In the genomic region with DNA sequence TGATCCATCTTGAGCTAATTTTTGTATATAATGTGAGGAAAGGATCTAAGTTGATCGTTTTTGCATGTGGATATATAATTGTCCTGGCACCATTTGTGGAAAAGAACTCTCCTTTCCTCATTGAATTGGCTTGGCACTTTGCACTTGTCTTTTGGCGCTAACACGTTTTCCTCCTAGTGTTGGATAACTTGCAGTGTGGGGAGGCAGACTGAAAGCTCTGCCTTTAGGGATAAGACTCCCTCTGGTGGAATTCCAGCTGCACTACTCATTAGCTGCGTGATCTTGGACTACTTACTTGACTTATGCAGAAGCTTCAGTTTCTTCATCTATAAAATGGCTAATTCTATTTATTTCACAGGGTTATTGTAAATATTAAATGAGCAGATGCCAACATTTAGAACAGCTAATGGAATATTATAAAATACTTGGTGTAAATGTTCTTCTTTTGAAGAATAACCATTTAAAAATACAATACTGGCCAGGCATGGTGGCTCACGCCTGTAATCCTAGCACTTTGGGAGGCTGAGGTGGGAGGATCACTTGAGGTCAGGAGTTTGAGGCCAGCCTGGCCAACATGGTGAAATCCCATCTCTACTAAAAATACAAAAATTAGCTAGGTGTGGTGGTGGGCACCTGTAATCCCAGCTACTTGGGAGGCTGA, we compare ENCODE assay signal across 8 cellular contexts. TPM values are rescaled to one million over a fixed set of nuclear protein-coding genes. Genes with fewer than 3 reads are reported as not detected.
A peak's percentile ranks its signal among the peaks of the same experiment; 100 is the strongest.
DNase-seq lines count a peak whose midpoint lies in the region; ATAC-seq and TF ChIP-seq lines count a peak whose summit lies in the region.
"Not testable (repeated sequence)": the region's sequence is repeated elsewhere in the genome, so short reads cannot be mapped to it uniquely, and the experiment has no call there.

No MANE protein-coding gene starts in this region.

- H3K9me3 Mint-ChIP-seq in activated B cell treated with CpG ODN at 0.5 μM for 24 hours, immature natural killer cell: not testable (repeated sequence)

- H3K4me1 Mint-ChIP-seq in activated B cell treated with CpG ODN at 0.5 μM for 24 hours, immature natural killer cell: not testable (repeated sequence)

- intact Hi-C loops in activated B cell treated with CpG ODN at 0.5 μM for 24 hours (cut with micrococcal nuclease) = loop anchor here (1.0 kb wide), 1 partner anchor 281 kb away; no protein-coding TSS in a partner anchor

- not testable (repeated sequence) for H3K4me3 ChIP-seq in AG04449 (ENCODE audit: low read depth, low read length)

- not testable (repeated sequence) for H3K27ac Mint-ChIP-seq in activated B cell treated with CpG ODN at 0.5 μM for 24 hours, immature natural killer cell

- not testable (repeated sequence) for H3K4me3 Mint-ChIP-seq in activated B cell treated with CpG ODN at 0.5 μM for 24 hours, immature natural killer cell

- not testable (repeated sequence) for H3K27me3 Mint-ChIP-seq in activated B cell treated with CpG ODN at 0.5 μM for 24 hours; immature natural killer cell (ENCODE audit: low read depth in 3 of 3)

- CTCF ChIA-PET in AG04449 (lab: Yijun Ruan, JAX) = interaction anchor here (0.6 to 4.6 kb wide), 37 partner anchors 11 to 415 kb away, joined by 3 to 105 read pairs (median 4); a partner anchor contains a TSS
- CTCF ChIA-PET in activated B cell treated with CpG ODN at 0.5 μM for 24 hours (lab: Charles Lee) = interaction anchor here (0.7 to 1.8 kb wide), 6 partner anchors 10 to 281 kb away, joined by 3 to 10 read pairs (median 4); a partner anchor contains a TSS

- ATAC-seq in activated B cell treated with CpG ODN at 0.5 μM for 24 hours (ENCODE audit: low read depth) = peak; percentile 56

- peak; percentile 46 for DNase-seq in AG04449 (ENCODE audit: low read depth, low spot score)
- peak; percentile 77 for DNase-seq in M059J (ENCODE audit: low read depth)
- peak; percentile 50 to 67 for DNase-seq in NOMO-1 (lab: John Stamatoyannopoulos, UW; ENCODE audit: unreplicated experiment in 2 of 2)
- not testable (repeated sequence) for DNase-seq in activated B cell treated with CpG ODN at 0.5 μM for 24 hours
- peak; percentile 90 for DNase-seq in dermis blood vessel endothelial cell
- DNase-seq in immature natural killer cell = peak; percentile 3 to 31 (median 19)
- DNase-seq in pulmonary artery endothelial cell (ENCODE audit: low read depth, low spot score) = peak; percentile 48

- POLR2A ChIA-PET in AG04449 (lab: Yijun Ruan, JAX) (interaction anchor here (0.8 to 0.9 kb wide), 3 partner anchors 12 to 21 kb away, joined by 3 to 4 read pairs (median 3); a partner anchor contains a TSS), activated B cell treated with CpG ODN at 0.5 μM for 24 hours (lab: Charles Lee) (interaction anchor here (0.6 kb wide), 1 partner anchor 15 kb away, joined by 3 read pairs; a partner anchor contains a TSS)

- TF ChIP-seq CTCF in AG04449 (IDR thresholded peaks at IDR 0.05; ENCODE audit: insufficient read depth, low read length, missing control alignments) (peak; percentile 81), GM12873 (IDR thresholded peaks at IDR 0.05; ENCODE audit: insufficient read depth, low read depth, low read length, missing control alignments) (peak; percentile 76)
- not testable (repeated sequence) for TF ChIP-seq CTCF in activated B cell treated with CpG ODN at 0.5 μM for 24 hours (IDR thresholded peaks at IDR 0.05)

- peaks cover 14% of the 10 kb centered on the region for H3K36me3 Mint-ChIP-seq in activated B cell treated with CpG ODN at 0.5 μM for 24 hours (ENCODE audit: low read depth)
- peaks cover 4 to 29% (median 13%) of the 10 kb centered on the region in 3 donors for H3K36me3 Mint-ChIP-seq in immature natural killer cell

RNA-seq across cellular contexts. Expression of a gene that starts 15.6 kb away (rescaled TPM):
- total RNA-seq in M059J (2014; rRNA removed; shearing (Covaris generic)) = 8.2 and 11.9 TPM in 2 replicates
- total RNA-seq in activated B cell treated with CpG ODN at 0.5 μM for 24 hours = 24.2 and 29.2 TPM in 2 replicates
- 11.5 and 15.3 TPM in 2 replicates for total RNA-seq in dermis blood vessel endothelial cell
- 1 to 10 TPM; 3.0 to 3.9 (median 3.9) TPM for polyA plus RNA-seq in immature natural killer cell
- total RNA-seq in pulmonary artery endothelial cell = 11.5 and 15.8 TPM in 2 replicates

RNA-seq across cellular contexts. Expression of a gene that starts 15.7 kb away (rescaled TPM):
- 36.1 and 40.0 TPM in 2 replicates for total RNA-seq in M059J (2014; rRNA removed; shearing (Covaris generic))
- total RNA-seq in activated B cell treated with CpG ODN at 0.5 μM for 24 hours (29.7 and 35.1 TPM in 2 replicates), dermis blood vessel endothelial cell (21.1 and 35.7 TPM in 2 replicates), pulmonary artery endothelial cell (31.6 and 43.2 TPM in 2 replicates)
- 10 to 100 TPM in 2 of 3 donors, 1 to 10 TPM in 1; 7.7 to 16.7 (median 16.3) TPM for polyA plus RNA-seq in immature natural killer cell

RNA-seq across cellular contexts. Expression of a gene that starts 23.1 kb away (rescaled TPM):
- total RNA-seq in M059J (2014; rRNA removed; shearing (Covaris generic)) = 9.5 and 17.9 TPM in 2 replicates
- total RNA-seq in activated B cell treated with CpG ODN at 0.5 μM for 24 hours (36.0 and 37.2 TPM in 2 replicates), dermis blood vessel endothelial cell (7.6 and 9.4 TPM in 2 replicates), pulmonary artery endothelial cell (6.4 and 10.0 TPM in 2 replicates)
- 1 to 10 TPM in 2 of 3 donors, under 1 TPM in 1; 0.14 to 5.4 (median 3.8) TPM for polyA plus RNA-seq in immature natural killer cell

RNA-seq across cellular contexts. Expression of a gene that starts 28.0 kb away (rescaled TPM):
- total RNA-seq in M059J (2014; rRNA removed; shearing (Covaris generic)) = 11.6 and 20.4 TPM in 2 replicates
- total RNA-seq in activated B cell treated with CpG ODN at 0.5 μM for 24 hours = 66.9 and 75.1 TPM in 2 replicates
- total RNA-seq in dermis blood vessel endothelial cell = 31.3 and 37.5 TPM in 2 replicates
- 10 to 100 TPM; 15.7 to 25.3 (median 16.8) TPM for polyA plus RNA-seq in immature natural killer cell
- total RNA-seq in pulmonary artery endothelial cell = 33.9 and 57.8 TPM in 2 replicates

RNA-seq across cellular contexts. Expression of a gene that starts 28.1 kb away (rescaled TPM):
- 7.4 and 14.8 TPM in 2 replicates for total RNA-seq in M059J (2014; rRNA removed; shearing (Covaris generic))
- total RNA-seq in activated B cell treated with CpG ODN at 0.5 μM for 24 hours (44.9 and 63.6 TPM in 2 replicates), dermis blood vessel endothelial cell (9.0 and 14.1 TPM in 2 replicates), pulmonary artery endothelial cell (7.5 and 11.7 TPM in 2 replicates)
- 10 to 100 TPM in 1 of 3 donors, 1 to 10 TPM in 1, not detected in 1; 2.8 to 18.2 TPM for polyA plus RNA-seq in immature natural killer cell
